In genomic region chr11:12044799-12045198, GRCh38 we compare ENCODE assay signal across 1 cellular context.
TF ChIP-seq lines count a peak whose summit lies in the region.

No MANE protein-coding gene starts in this region.

TF ChIP-seq in A549, 52 proteins besides CTCF, POLR2A, EP300 and RAD21 (continued from another document):
- TF ChIP-seq ZFP36 (IDR thresholded peaks at IDR 0.05; ENCODE audit: borderline replicate concordance, partially characterized antibody) (no peak), RARB (CRISPR knock-in tag; IDR thresholded peaks at IDR 0.05) (no peak)
